15 cellular contexts compared by ENCODE assay signal in genomic region chr1:66262233-66262632, GRCh38.
DNase-seq lines count a peak whose midpoint lies in the region; ATAC-seq, FAIRE-seq and TF ChIP-seq lines count a peak whose summit lies in the region.
"Had no signal": no experiment of that assay in that cellular context is flagged by ENCODE, and none has a peak within 500 bp of the region (broad histone marks: within the 10 kb centered on the region; RNA-seq: fewer than 3 reads in every experiment).

No MANE protein-coding gene starts in this region.

- POLR2A ChIA-PET in A673 (lab: Charles Lee; ENCODE audit: low non-redundant PET) = no interaction called here
- POLR2A ChIA-PET in activated CD4-positive, alpha-beta memory T cell treated with anti-CD3 and anti-CD28 coated beads, Interleukin-2, amount 10 ng/mL, durations not matched to agents 7 days and 5 days (lab: Charles Lee) = no interaction called here

- no TSS peak for BruUV-seq in A673 (replicated peaks; lab: Mats Ljungman, UMichigan)

- no peaks in the 10 kb centered on the region for H3K9me3 ChIP-seq in A673 (ENCODE audit: low read depth, low read length, poor library complexity, severe bottlenecking)

- H3K36me3 ChIP-seq in A673 (ENCODE audit: insufficient read depth, low read length, poor library complexity, severe bottlenecking) = no peaks in the 10 kb centered on the region

- peak; percentile 43 for DNase-seq in A673 (ENCODE audit: low spot score)
- peak; percentile 56 for DNase-seq in HTR-8/SVneo (ENCODE audit: insufficient read length, low spot score)
- DNase-seq in T47D (ENCODE audit: low read depth in 1 of 2, low spot score in 1 of 2) = peak; percentile 4 to 78
- peak; percentile 94 for DNase-seq in islet precursor cell
- no peak for DNase-seq in NCI-H2029 (lab: John Stamatoyannopoulos, UW)
- no peak for DNase-seq in activated CD4-positive, alpha-beta memory T cell treated with anti-CD3 and anti-CD28 coated beads, Interleukin-2, amount 10 ng/mL, durations not matched to agents 7 days and 5 days
- DNase-seq in amygdala (lab: John Stamatoyannopoulos, UW) = no peak
- DNase-seq: activated effector memory CD4-positive, alpha-beta T cell treated with Interleukin-2 at 50 U/mL for 16 hours; naive thymus-derived CD8-positive, alpha-beta T cell; NCI-H1694 treated with DMSO at 0.1 percent for 48 hours; stimulated activated CD4-positive, alpha-beta T cell treated with anti-CD3 and anti-CD28 coated beads, Interleukin-2, amount 100 ng/mL, for 24 hours had no signal

- peaks cover 11% of the 10 kb centered on the region for H3K4me1 ChIP-seq in A673 (ENCODE audit: insufficient read depth, low read length, poor library complexity, severe bottlenecking)

- TF ChIP-seq CTCF in A673 (conservative IDR thresholded peaks at IDR 0.05; ENCODE audit: low read depth, low read length) = no peak

- no peaks in the 10 kb centered on the region for H3K27me3 Mint-ChIP-seq in activated CD4-positive, alpha-beta memory T cell treated with anti-CD3 and anti-CD28 coated beads, Interleukin-2, amount 10 ng/mL, durations not matched to agents 7 days and 5 days
- H3K27me3 Mint-ChIP-seq: B cell; dendritic cell treated with granulocyte-macrophage colony-stimulating factor and Interleukin-4, amounts not matched to agents 40 ng/mL and 50 ng/mL, for 4 days; naive thymus-derived CD8-positive, alpha-beta T cell had no signal

- no peak overlapping the region for H3K4me3 Mint-ChIP-seq in activated CD4-positive, alpha-beta memory T cell treated with anti-CD3 and anti-CD28 coated beads, Interleukin-2, amount 10 ng/mL, durations not matched to agents 7 days and 5 days
- H3K4me3 Mint-ChIP-seq: B cell; dendritic cell treated with granulocyte-macrophage colony-stimulating factor and Interleukin-4, amounts not matched to agents 40 ng/mL and 50 ng/mL, for 4 days had no signal

- in situ Hi-C loops in T47D (cut with HindIII; ENCODE audit: low pct_unique_long_range_greater_than_20kb, low sequenced_read_pairs) = no loop called here

- no peaks in the 10 kb centered on the region for H3K27me3 ChIP-seq in A673 (replicated peaks; ENCODE audit: insufficient read depth, low read depth, low read length, poor library complexity)

- no peak overlapping the region for H3K27ac ChIP-seq in A673 (ENCODE audit: low read depth, low read length, poor library complexity, severe bottlenecking)

- peak; percentile 42 for FAIRE-seq in HTR-8/SVneo (lab: Jason Lieb, UNC)

- H3K9me3 Mint-ChIP-seq in activated CD4-positive, alpha-beta memory T cell treated with anti-CD3 and anti-CD28 coated beads, Interleukin-2, amount 10 ng/mL, durations not matched to agents 7 days and 5 days = no peaks in the 10 kb centered on the region
- H3K9me3 Mint-ChIP-seq: dendritic cell treated with granulocyte-macrophage colony-stimulating factor and Interleukin-4, amounts not matched to agents 40 ng/mL and 50 ng/mL, for 4 days; naive thymus-derived CD8-positive, alpha-beta T cell had no signal

- no peak for ATAC-seq in HG02763 (IDR thresholded peaks at IDR 0.05; ENCODE audit: unreplicated experiment)
- ATAC-seq: Panc1 had no signal

- H3K27ac Mint-ChIP-seq in activated CD4-positive, alpha-beta memory T cell treated with anti-CD3 and anti-CD28 coated beads, Interleukin-2, amount 10 ng/mL, durations not matched to agents 7 days and 5 days = no peak overlapping the region
- H3K27ac Mint-ChIP-seq: B cell; dendritic cell treated with granulocyte-macrophage colony-stimulating factor and Interleukin-4, amounts not matched to agents 40 ng/mL and 50 ng/mL, for 4 days had no signal

- peaks cover 61% of the 10 kb centered on the region for H3K4me1 Mint-ChIP-seq in activated CD4-positive, alpha-beta memory T cell treated with anti-CD3 and anti-CD28 coated beads, Interleukin-2, amount 10 ng/mL, durations not matched to agents 7 days and 5 days

- H3K36me3 Mint-ChIP-seq in activated CD4-positive, alpha-beta memory T cell treated with anti-CD3 and anti-CD28 coated beads, Interleukin-2, amount 10 ng/mL, durations not matched to agents 7 days and 5 days (ENCODE audit: low read depth) = peaks cover 13% of the 10 kb centered on the region
- H3K36me3 Mint-ChIP-seq: naive thymus-derived CD8-positive, alpha-beta T cell had no signal

- CTCF ChIA-PET in A673 (lab: Charles Lee) = no interaction called here
- CTCF ChIA-PET in activated CD4-positive, alpha-beta memory T cell treated with anti-CD3 and anti-CD28 coated beads, Interleukin-2, amount 10 ng/mL, durations not matched to agents 7 days and 5 days (lab: Charles Lee) = no interaction called here

- intact Hi-C loops in A673 (cut with micrococcal nuclease; ENCODE audit: unreplicated experiment) = no loop called here

- no peak overlapping the region for H3K4me3 ChIP-seq in A673 (ENCODE audit: low read depth, low read length, poor library complexity, severe bottlenecking)

Comparison
In these comparisons a context has a peak if more than half of its experiments do, and no peak if none do; other contexts are left out.
1. DNase-seq: peak in A673 (single experiment), HTR-8/SVneo (single experiment), T47D (2 of 2) and islet precursor cell (single experiment); none in NCI-H2029 (single experiment), activated CD4-positive, alpha-beta memory T cell treated with anti-CD3 and anti-CD28 coated beads, Interleukin-2, amount 10 ng/mL, durations not matched to agents 7 days and 5 days (single experiment) and amygdala (0 of 56).